ENCODE assay signal across 1 cellular context in the genomic region with DNA sequence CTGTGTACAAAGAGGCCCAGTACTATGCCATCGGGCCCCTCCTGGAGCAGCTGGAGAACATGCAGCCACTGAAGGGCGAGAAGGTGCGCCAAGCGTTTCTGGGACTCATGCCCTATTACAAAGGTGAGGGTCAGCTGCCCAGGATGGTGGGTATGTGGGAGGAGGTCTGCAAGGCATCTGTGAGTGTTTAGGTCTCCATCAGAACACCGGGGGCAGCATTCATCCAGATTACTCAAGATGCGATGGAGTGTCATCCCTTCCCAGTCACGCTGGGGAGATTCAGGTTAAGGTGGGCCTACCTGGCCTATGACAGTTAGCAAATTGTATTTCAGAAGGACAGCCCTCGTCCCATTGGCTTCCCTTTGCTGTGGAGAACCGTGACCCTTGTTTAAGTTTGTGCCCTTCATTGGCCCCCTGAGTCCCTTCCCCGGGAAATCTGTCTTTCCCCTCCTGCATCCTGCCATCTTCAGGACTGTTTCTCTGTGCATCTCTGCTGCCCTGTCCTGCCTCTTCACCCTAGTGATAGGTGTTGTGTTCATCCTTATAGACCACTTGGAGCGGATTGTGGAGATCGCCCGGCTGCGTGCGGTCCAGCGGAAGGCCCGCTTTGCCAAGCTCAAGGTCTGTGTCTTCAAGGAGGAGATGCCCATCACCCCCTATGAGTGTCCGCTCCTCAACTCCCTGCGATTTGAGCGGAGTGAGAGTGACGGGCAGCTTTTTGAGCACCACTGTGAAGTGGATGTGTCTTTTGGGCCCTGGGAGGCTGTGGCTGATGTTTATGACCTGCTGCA.
TF ChIP-seq lines count a peak whose summit lies in the region.

No MANE protein-coding gene starts in this region.

TF ChIP-seq in GM23338, 12 proteins besides CTCF, POLR2A, EP300 and RAD21 (continued from another document):
- TF ChIP-seq, protein P1, sequence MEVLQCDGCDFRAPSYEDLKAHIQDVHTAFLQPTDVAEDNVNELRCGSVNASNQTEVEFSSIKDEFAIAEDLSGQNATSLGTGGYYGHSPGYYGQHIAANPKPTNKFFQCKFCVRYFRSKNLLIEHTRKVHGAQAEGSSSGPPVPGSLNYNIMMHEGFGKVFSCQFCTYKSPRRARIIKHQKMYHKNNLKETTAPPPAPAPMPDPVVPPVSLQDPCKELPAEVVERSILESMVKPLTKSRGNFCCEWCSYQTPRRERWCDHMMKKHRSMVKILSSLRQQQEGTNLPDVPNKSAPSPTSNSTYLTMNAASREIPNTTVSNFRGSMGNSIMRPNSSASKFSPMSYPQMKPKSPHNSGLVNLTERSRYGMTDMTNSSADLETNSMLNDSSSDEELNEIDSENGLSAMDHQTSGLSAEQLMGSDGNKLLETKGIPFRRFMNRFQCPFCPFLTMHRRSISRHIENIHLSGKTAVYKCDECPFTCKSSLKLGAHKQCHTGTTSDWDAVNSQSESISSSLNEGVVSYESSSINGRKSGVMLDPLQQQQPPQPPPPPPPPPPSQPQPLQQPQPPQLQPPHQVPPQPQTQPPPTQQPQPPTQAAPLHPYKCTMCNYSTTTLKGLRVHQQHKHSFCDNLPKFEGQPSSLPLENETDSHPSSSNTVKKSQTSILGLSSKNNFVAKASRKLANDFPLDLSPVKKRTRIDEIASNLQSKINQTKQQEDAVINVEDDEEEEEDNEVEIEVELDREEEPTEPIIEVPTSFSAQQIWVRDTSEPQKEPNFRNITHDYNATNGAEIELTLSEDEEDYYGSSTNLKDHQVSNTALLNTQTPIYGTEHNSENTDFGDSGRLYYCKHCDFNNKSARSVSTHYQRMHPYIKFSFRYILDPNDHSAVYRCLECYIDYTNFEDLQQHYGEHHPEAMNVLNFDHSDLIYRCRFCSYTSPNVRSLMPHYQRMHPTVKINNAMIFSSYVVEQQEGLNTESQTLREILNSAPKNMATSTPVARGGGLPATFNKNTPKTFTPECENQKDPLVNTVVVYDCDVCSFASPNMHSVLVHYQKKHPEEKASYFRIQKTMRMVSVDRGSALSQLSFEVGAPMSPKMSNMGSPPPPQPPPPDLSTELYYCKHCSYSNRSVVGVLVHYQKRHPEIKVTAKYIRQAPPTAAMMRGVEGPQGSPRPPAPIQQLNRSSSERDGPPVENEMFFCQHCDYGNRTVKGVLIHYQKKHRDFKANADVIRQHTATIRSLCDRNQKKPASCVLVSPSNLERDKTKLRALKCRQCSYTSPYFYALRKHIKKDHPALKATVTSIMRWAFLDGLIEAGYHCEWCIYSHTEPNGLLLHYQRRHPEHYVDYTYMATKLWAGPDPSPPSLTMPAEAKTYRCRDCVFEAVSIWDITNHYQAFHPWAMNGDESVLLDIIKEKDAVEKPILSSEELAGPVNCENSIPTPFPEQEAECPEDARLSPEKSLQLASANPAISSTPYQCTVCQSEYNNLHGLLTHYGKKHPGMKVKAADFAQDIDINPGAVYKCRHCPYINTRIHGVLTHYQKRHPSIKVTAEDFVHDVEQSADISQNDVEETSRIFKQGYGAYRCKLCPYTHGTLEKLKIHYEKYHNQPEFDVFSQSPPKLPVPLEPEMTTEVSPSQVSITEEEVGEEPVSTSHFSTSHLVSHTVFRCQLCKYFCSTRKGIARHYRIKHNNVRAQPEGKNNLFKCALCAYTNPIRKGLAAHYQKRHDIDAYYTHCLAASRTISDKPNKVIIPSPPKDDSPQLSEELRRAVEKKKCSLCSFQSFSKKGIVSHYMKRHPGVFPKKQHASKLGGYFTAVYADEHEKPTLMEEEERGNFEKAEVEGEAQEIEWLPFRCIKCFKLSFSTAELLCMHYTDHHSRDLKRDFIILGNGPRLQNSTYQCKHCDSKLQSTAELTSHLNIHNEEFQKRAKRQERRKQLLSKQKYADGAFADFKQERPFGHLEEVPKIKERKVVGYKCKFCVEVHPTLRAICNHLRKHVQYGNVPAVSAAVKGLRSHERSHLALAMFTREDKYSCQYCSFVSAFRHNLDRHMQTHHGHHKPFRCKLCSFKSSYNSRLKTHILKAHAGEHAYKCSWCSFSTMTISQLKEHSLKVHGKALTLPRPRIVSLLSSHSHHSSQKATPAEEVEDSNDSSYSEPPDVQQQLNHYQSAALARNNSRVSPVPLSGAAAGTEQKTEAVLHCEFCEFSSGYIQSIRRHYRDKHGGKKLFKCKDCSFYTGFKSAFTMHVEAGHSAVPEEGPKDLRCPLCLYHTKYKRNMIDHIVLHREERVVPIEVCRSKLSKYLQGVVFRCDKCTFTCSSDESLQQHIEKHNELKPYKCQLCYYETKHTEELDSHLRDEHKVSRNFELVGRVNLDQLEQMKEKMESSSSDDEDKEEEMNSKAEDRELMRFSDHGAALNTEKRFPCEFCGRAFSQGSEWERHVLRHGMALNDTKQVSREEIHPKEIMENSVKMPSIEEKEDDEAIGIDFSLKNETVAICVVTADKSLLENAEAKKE (CRISPR knock-in tag; IDR thresholded peaks at IDR 0.05) = no peak
